ENCODE assay signal across 12 cellular contexts in genomic region chr14:94581127-94581999, GRCh38. TPM values are rescaled to one million over a fixed set of nuclear protein-coding genes. Genes with fewer than 3 reads are reported as not detected.
A peak's percentile ranks its signal among the peaks of the same experiment; 100 is the strongest.
DNase-seq lines count a peak whose midpoint lies in the region; ATAC-seq, FAIRE-seq and TF ChIP-seq lines count a peak whose summit lies in the region.
"Had no signal": no experiment of that assay in that cellular context is flagged by ENCODE, and none has a peak within 500 bp of the region (broad histone marks: within the 10 kb centered on the region; RNA-seq: fewer than 3 reads in every experiment).

A gene with protein sequence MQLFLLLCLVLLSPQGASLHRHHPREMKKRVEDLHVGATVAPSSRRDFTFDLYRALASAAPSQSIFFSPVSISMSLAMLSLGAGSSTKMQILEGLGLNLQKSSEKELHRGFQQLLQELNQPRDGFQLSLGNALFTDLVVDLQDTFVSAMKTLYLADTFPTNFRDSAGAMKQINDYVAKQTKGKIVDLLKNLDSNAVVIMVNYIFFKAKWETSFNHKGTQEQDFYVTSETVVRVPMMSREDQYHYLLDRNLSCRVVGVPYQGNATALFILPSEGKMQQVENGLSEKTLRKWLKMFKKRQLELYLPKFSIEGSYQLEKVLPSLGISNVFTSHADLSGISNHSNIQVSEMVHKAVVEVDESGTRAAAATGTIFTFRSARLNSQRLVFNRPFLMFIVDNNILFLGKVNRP (plus strand): TSS chr14:94581426. CDS start chr14:94587363, 5,937 bp downstream.

- H3K4me3 ChIP-seq in adrenal gland (peak within 1 kb of the TSS; percentile 14 to 55 (median 34)), left ventricle myocardium inferior (peak within 1 kb of the TSS; percentile 9), pancreas (peak within 1 kb of the TSS in 3 of 4 donors; percentile 0 to 35 (median 32))
- H3K4me3 ChIP-seq: BLaER1 had no signal

- ATAC-seq in pancreas = peak; percentile 72 to 79 (median 78)
- ATAC-seq: stimulated activated naive B cell treated with anti-CD40 and anti-IgM and Interleukin-4, amounts not matched to agents 10 μg/mL and 1 μg/mL and 100 μg/mL, for 72 hours had no signal

- H3K4me1 ChIP-seq in adrenal gland (replicated peaks in 1 of 2) (peaks cover 41 to 43% of the 10 kb centered on the region in 2 donors), left ventricle myocardium inferior (peaks cover 14% of the 10 kb centered on the region), pancreas (peaks cover 4 to 26% (median 16%) of the 10 kb centered on the region in 3 donors)
- H3K4me1 ChIP-seq: BLaER1 had no signal

- intact Hi-C loops in adrenal gland (cut with DNase I) (no loop called here), left ventricle myocardium inferior (cut with micrococcal nuclease) (no loop called here), pancreas (cut with DNase I) (no loop called here)

- no peaks in the 10 kb centered on the region for H3K9me3 ChIP-seq in adrenal gland (replicated peaks in 1 of 3)
- no peaks in the 10 kb centered on the region for H3K9me3 ChIP-seq in left ventricle myocardium inferior (replicated peaks)
- no peaks in the 10 kb centered on the region for H3K9me3 ChIP-seq in pancreas
- H3K9me3 ChIP-seq: BLaER1 had no signal

- 18 to 26% (median 21%) methylated on average over 16 to 18 of the region's 18 CpGs for WGBS in adrenal gland, 4 donors
- WGBS in pancreas, 2 donors = 35 to 37% methylated on average over 18 of the region's 18 CpGs

- TF ChIP-seq POLR2A in adrenal gland (IDR thresholded peaks at IDR 0.05) = peak in 1 of 2 donors; percentile 83

- TF ChIP-seq CTCF in adrenal gland (IDR thresholded peaks at IDR 0.05) (no peak), left ventricle myocardium inferior (IDR thresholded peaks at IDR 0.05; ENCODE audit: borderline replicate concordance) (no peak), pancreas (IDR thresholded peaks at IDR 0.05) (no peak)

- in situ Hi-C loops in ACHN (cut with HindIII; ENCODE audit: low pct_ligation_motif_present, low pct_unique_long_range_greater_than_20kb, low sequenced_read_pairs) = no loop called here

- FAIRE-seq in pancreas (lab: Jason Lieb, UNC) = no peak

- H3K27me3 ChIP-seq in adrenal gland = no peaks in the 10 kb centered on the region
- peaks cover 6% of the 10 kb centered on the region for H3K27me3 ChIP-seq in left ventricle myocardium inferior (ENCODE audit: low read depth)
- H3K27me3 ChIP-seq in pancreas = no peaks in the 10 kb centered on the region
- H3K27me3 ChIP-seq: BLaER1 had no signal

- H3K36me3 ChIP-seq in adrenal gland (replicated peaks in 1 of 2) (no peaks in the 10 kb centered on the region), left ventricle myocardium inferior (no peaks in the 10 kb centered on the region), pancreas (no peaks in the 10 kb centered on the region)
- H3K36me3 ChIP-seq: BLaER1 had no signal

- H3K27ac ChIP-seq in adrenal gland (peak within 1 kb of the TSS; percentile 67 to 89 (median 78)), left ventricle myocardium inferior (replicated peaks) (peak within 1 kb of the TSS; percentile 21), pancreas (peak within 1 kb of the TSS; percentile 20 to 73 (median 70))
- H3K27ac ChIP-seq: BLaER1 had no signal

- DNase-seq in EL (peak; percentile 65), adrenal gland (peak; percentile 88 to 96 (median 95)), left ventricle myocardium inferior (peak; percentile 55), pancreas (peak; percentile 78 to 91 (median 85)), ACHN (no peak), midbrain (lab: John Stamatoyannopoulos, UW) (no peak), AG08396 (ENCODE audit: low spot score) (no peak), NCI-H2081 (lab: John Stamatoyannopoulos, UW) (no peak)
- DNase-seq: activated CD4-positive, alpha-beta memory T cell treated with anti-CD3 and anti-CD28 coated beads for 36 hours; stimulated activated naive B cell treated with anti-CD40 and anti-IgM and Interleukin-4, amounts not matched to agents 10 μg/mL and 1 μg/mL and 100 μg/mL, for 72 hours had no signal

RNA-seq across cellular contexts. Expression of the gene that starts here (rescaled TPM):
- total RNA-seq in adrenal gland (1,000 to 10,000 TPM in 2 of 8 donors, 100 to 1,000 TPM in 6; 374 to 1,055 (median 696) TPM), left ventricle myocardium inferior (2.1 TPM), pancreas (100 to 1,000 TPM in 1 of 6 donors, 10 to 100 TPM in 5; 52.3 to 130 (median 96.0) TPM)
- polyA plus RNA-seq in adrenal gland (100 to 1,000 TPM in 1 of 3 donors, 10 to 100 TPM in 2; 83.6 to 441 (median 89.2) TPM), pancreas (100 to 1,000 TPM in 1 of 2 donors, 10 to 100 TPM in 1; 67.2 to 139 TPM)
- total RNA-seq: activated CD4-positive, alpha-beta memory T cell treated with anti-CD3 and anti-CD28 coated beads for 36 hours; fibroblast of lung had no signal
- polyA plus RNA-seq: fibroblast of lung had no signal

Comparison
In these comparisons a context has a peak if more than half of its experiments do, and no peak if none do; other contexts are left out.
1. RNA of the gene that starts here (total RNA-seq): 374 to 1,055 TPM in adrenal gland and 52.3 to 130 TPM in pancreas; 2.1 TPM in left ventricle myocardium inferior (single experiment); every median in the first group is over 10 times any median in the second.
2. DNase-seq: peak in EL (single experiment), adrenal gland (7 of 7), left ventricle myocardium inferior (single experiment) and pancreas (6 of 6); none in ACHN (single experiment), midbrain (single experiment), AG08396 (single experiment) and NCI-H2081 (0 of 2).
3. H3K27ac ChIP-seq: peak in every context shown above with its lines; median percentile 78 in adrenal gland; 70 in pancreas; 21 in left ventricle myocardium inferior.
4. Peak in every context shown above with its lines, with median percentiles within 50 percentile points of each other: H3K4me3 ChIP-seq.